ENCODE assay signal across 9 cellular contexts in the genomic region with DNA sequence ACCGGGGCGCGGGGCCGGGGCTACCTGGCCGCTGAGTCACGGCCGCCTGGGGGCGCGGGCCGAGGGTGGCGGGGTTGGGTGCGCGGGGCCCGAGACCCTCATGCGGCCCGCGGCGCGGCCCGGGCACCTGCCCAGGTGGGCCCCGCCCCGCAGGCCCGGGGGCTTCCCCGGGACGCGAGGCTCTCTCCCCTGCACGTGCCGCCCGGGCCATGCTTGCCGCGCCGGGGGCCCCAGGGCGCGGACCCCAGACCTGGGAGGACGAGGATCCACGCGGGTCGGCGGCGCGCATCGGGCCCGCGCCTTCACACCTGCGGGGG. TPM values are rescaled to one million over a fixed set of nuclear protein-coding genes. Genes with fewer than 3 reads are reported as not detected.
A peak's percentile ranks its signal among the peaks of the same experiment; 100 is the strongest.
DNase-seq lines count a peak whose midpoint lies in the region; ATAC-seq, FAIRE-seq and TF ChIP-seq lines count a peak whose summit lies in the region.
"Had no signal": no experiment of that assay in that cellular context is flagged by ENCODE, and none has a peak within 500 bp of the region (broad histone marks: within the 10 kb centered on the region; RNA-seq: fewer than 3 reads in every experiment).

No MANE protein-coding gene starts in this region.

- H3K79me2 ChIP-seq in osteoblast (ENCODE audit: insufficient read depth, low read length), result peaks cover 31% of the 10 kb centered on the region

- H3K27me3 Mint-ChIP-seq in nephron progenitor cell (ENCODE audit: low read depth, poor library complexity), result peaks cover 48% of the 10 kb centered on the region

- H3K4me1 Mint-ChIP-seq in nephron progenitor cell, result peaks cover 39% of the 10 kb centered on the region

- FAIRE-seq in bronchial epithelial cell (lab: Jason Lieb, UNC) (no peak), frontal cortex (lab: Jason Lieb, UNC) (no peak)

- DNase-seq in bronchial epithelial cell (ENCODE audit: low read depth), result no peak
- peak; percentile 90 for DNase-seq in osteoblast (ENCODE audit: insufficient read length, low spot score, missing footprints)
- DNase-seq in nephron progenitor cell, result no peak
- DNase-seq in frontal cortex (ENCODE audit: low spot score in 2 of 2), result no peak
- DNase-seq in activated CD4-positive, alpha-beta T cell treated with anti-CD3 and anti-CD28 coated beads, Interleukin-2, amount 50 U/mL, for 48 hours, result no peak

- H3K4me1 ChIP-seq in osteoblast (ENCODE audit: insufficient read depth, low read length), result peaks cover 31% of the 10 kb centered on the region

- peak overlapping the region; percentile 90 for H3K4me2 ChIP-seq in osteoblast (ENCODE audit: insufficient read depth, low read length)

- ATAC-seq in HG02885 (IDR thresholded peaks at IDR 0.05; ENCODE audit: poor library complexity, unreplicated experiment) (peak; percentile 16), GM21825 (IDR thresholded peaks at IDR 0.05; ENCODE audit: unreplicated experiment) (no peak)

- H3K9me3 ChIP-seq in osteoblast (ENCODE audit: low read depth, low read length), result no peaks in the 10 kb centered on the region

- TF ChIP-seq CTCF in bronchial epithelial cell (IDR thresholded peaks at IDR 0.05; ENCODE audit: insufficient read depth, low read length, severe bottlenecking) (no peak), osteoblast (IDR thresholded peaks at IDR 0.05; ENCODE audit: extremely low read depth, low read depth, low read length) (no peak), nephron progenitor cell (IDR thresholded peaks at IDR 0.05) (no peak)

- no peak overlapping the region for H3K27ac Mint-ChIP-seq in nephron progenitor cell

- H2AFZ ChIP-seq in osteoblast (ENCODE audit: low read length), result no peak overlapping the region

- H3K4me3 Mint-ChIP-seq in nephron progenitor cell, result no peak overlapping the region

- H3K9me3 Mint-ChIP-seq in nephron progenitor cell, result no peaks in the 10 kb centered on the region

- H3K36me3 ChIP-seq in bronchial epithelial cell (ENCODE audit: control insufficient read depth, insufficient read depth, low read length) (peaks cover 3% of the 10 kb centered on the region), osteoblast (ENCODE audit: insufficient read depth, low read length) (no peaks in the 10 kb centered on the region)

- H3K27ac ChIP-seq in osteoblast (ENCODE audit: low read depth, low read length), result no peak overlapping the region

- peaks cover 7% of the 10 kb centered on the region for H4K20me1 ChIP-seq in osteoblast (ENCODE audit: insufficient read depth, low read length)

- H3K27me3 ChIP-seq in bronchial epithelial cell (ENCODE audit: control insufficient read depth, insufficient read depth, low read length) (no peaks in the 10 kb centered on the region), osteoblast (ENCODE audit: insufficient read depth, low read length) (no peaks in the 10 kb centered on the region)

- peak overlapping the region; percentile 66 for H3K4me3 ChIP-seq in GM08714 (ENCODE audit: low read length)
- H3K4me3 ChIP-seq in bronchial epithelial cell (ENCODE audit: low read depth, low read length), result peak overlapping the region; percentile 86
- H3K4me3 ChIP-seq in osteoblast (ENCODE audit: insufficient read depth, low read length), result peak overlapping the region; percentile 80

- H3K36me3 Mint-ChIP-seq in nephron progenitor cell (ENCODE audit: low read depth), result no peaks in the 10 kb centered on the region

RNA-seq across cellular contexts. Expression of a gene that starts 0.4 kb away (rescaled TPM):
- total RNA-seq in bronchial epithelial cell (21.8 and 28.7 TPM in 2 replicates), osteoblast (19.7 and 21.7 TPM in 2 replicates), frontal cortex (8.2 TPM)

RNA-seq across cellular contexts. Expression of a gene that starts 25.1 kb away (rescaled TPM):
- 9.0 and 43.8 TPM in 2 replicates for total RNA-seq in bronchial epithelial cell
- under 0.01 TPM in 2 replicates for total RNA-seq in osteoblast
- not detected for total RNA-seq in frontal cortex
- total RNA-seq: RPMI7951 had no signal

RNA-seq across cellular contexts. Expression of a gene that starts 26.7 kb away (rescaled TPM):
- 18.7 and 21.6 TPM in 2 replicates for total RNA-seq in bronchial epithelial cell
- 53.0 and 66.2 TPM in 2 replicates for total RNA-seq in osteoblast
- 23.6 TPM for total RNA-seq in frontal cortex

RNA-seq across cellular contexts. Expression of a gene that starts 38.9 kb away (rescaled TPM):
- 50.8 and 55.2 TPM in 2 replicates for total RNA-seq in bronchial epithelial cell
- 32.1 and 38.7 TPM in 2 replicates for total RNA-seq in osteoblast
- 26.1 TPM for total RNA-seq in frontal cortex
